In the genomic region with DNA sequence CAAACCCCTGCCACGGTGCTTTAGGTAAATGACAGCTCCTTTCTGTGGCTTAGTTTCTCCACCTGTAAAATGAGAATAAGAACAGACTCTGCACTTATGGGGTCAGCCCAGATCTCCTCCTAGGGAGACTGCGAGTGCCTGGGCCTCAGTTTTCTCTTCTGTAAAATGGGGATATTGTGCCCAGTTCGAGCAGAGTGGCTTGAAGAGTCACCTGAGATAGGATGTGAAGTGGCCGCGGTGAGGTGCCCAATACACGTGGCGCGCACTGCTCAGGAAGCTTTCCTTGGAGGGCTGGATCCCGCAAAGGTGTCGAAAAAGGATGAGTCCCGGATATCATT, we compare ENCODE assay signal across 7 cellular contexts. TPM values are rescaled to one million over a fixed set of nuclear protein-coding genes. Genes with fewer than 3 reads are reported as not detected.
A peak's percentile ranks its signal among the peaks of the same experiment; 100 is the strongest.
DNase-seq lines count a peak whose midpoint lies in the region; ATAC-seq lines count a peak whose summit lies in the region.

No MANE protein-coding gene starts in this region.

- H3K36me3 ChIP-seq in GM23248 (ENCODE audit: low read depth) (no peaks in the 10 kb centered on the region), iPS DF 6.9 (ENCODE audit: control insufficient read depth, insufficient read depth, low read length) (no peaks in the 10 kb centered on the region), skeletal muscle satellite cell (ENCODE audit: insufficient read depth, low read length) (no peaks in the 10 kb centered on the region)

- DNase-seq in GM23248 (no peak), T-cell (no peak), iPS DF 6.9 (ENCODE audit: low read depth, low spot score) (no peak), NCI-H1436 (lab: John Stamatoyannopoulos, UW) (no peak)

- POLR2A ChIA-PET in T-cell (lab: Charles Lee), result no interaction called here

- H3K27ac Mint-ChIP-seq in T-cell, result no peak overlapping the region

- no peaks in the 10 kb centered on the region for H4K20me1 ChIP-seq in GM23248 (ENCODE audit: insufficient read depth)

- H3K36me3 Mint-ChIP-seq in T-cell, result no peaks in the 10 kb centered on the region

- H3K9me3 ChIP-seq in GM23248 (ENCODE audit: low read depth) (no peaks in the 10 kb centered on the region), iPS DF 6.9 (ENCODE audit: control insufficient read depth, insufficient read depth, low read length) (no peaks in the 10 kb centered on the region), skeletal muscle satellite cell (replicated peaks; ENCODE audit: low read length) (no peaks in the 10 kb centered on the region)

- no peaks in the 10 kb centered on the region for H3F3A ChIP-seq in GM23248 (ENCODE audit: insufficient read depth)

- H3K27ac ChIP-seq in GM23248 (no peak overlapping the region), iPS DF 6.9 (ENCODE audit: low read length) (no peak overlapping the region)

- no peak overlapping the region for H3K4me2 ChIP-seq in GM23248 (ENCODE audit: unreplicated experiment)
- H3K4me2 ChIP-seq in skeletal muscle satellite cell (ENCODE audit: low read length), result peak overlapping the region; percentile 86

- H3K27me3 ChIP-seq in GM23248 (replicated peaks; ENCODE audit: insufficient read depth) (peaks cover 22% of the 10 kb centered on the region), iPS DF 6.9 (ENCODE audit: control insufficient read depth, insufficient read depth, low read length) (no peaks in the 10 kb centered on the region), skeletal muscle satellite cell (ENCODE audit: control insufficient read depth, insufficient read depth, low read length) (peaks cover 54% of the 10 kb centered on the region)

- no peaks in the 10 kb centered on the region for H3K79me2 ChIP-seq in GM23248 (ENCODE audit: insufficient read depth)

- no peaks in the 10 kb centered on the region for H3K4me1 ChIP-seq in GM23248 (ENCODE audit: insufficient read depth)
- peaks cover 6% of the 10 kb centered on the region for H3K4me1 ChIP-seq in iPS DF 6.9 (ENCODE audit: control insufficient read depth, insufficient read depth, low read length)
- no peaks in the 10 kb centered on the region for H3K4me1 ChIP-seq in skeletal muscle satellite cell (ENCODE audit: control insufficient read depth, insufficient read depth, low read length)

- in situ Hi-C loops in GM23248 (cut with MboI), result no loop called here

- 80% methylated on average over 11 of the region's 11 CpGs for WGBS in GM23248 (ENCODE audit: low coverage in 1 of 2, low lambda C conversion rate in 2 of 2, missing lambda C conversion rate in 2 of 2), 2 experiments
- WGBS in iPS DF 6.9 (ENCODE audit: insufficient coverage, insufficient read length), result no CpG with 5 or more reads among the region's 11 CpGs

- no peak overlapping the region for H2AFZ ChIP-seq in GM23248

- no peak for ATAC-seq in T-cell (replicated peaks in 1 of 4)
- no peak for ATAC-seq in HG02588 (IDR thresholded peaks at IDR 0.05; ENCODE audit: unreplicated experiment)
- ATAC-seq in esophagus mucosa, result no peak

- peaks cover 22 to 41% of the 10 kb centered on the region in 2 donors for H3K27me3 Mint-ChIP-seq in T-cell

- H3K9me2 ChIP-seq in GM23248 (ENCODE audit: insufficient read depth), result no peaks in the 10 kb centered on the region

- H3K9me3 Mint-ChIP-seq in T-cell, result no peaks in the 10 kb centered on the region

- CTCF ChIA-PET in T-cell (lab: Charles Lee), result interaction anchor here in 1 of 2 donors (0.6 kb wide), 1 partner anchor 36 kb away, joined by 3 read pairs; no protein-coding TSS in a partner anchor

- H3K4me3 Mint-ChIP-seq in T-cell, result peak overlapping the region; percentile 22 to 53 (median 42)

- H3K9ac ChIP-seq in GM23248, result no peak overlapping the region
- no peak overlapping the region for H3K9ac ChIP-seq in skeletal muscle satellite cell (ENCODE audit: low read depth, low read length)

- H3K4me3 ChIP-seq in GM23248 (peak overlapping the region; percentile 44; the same call in 1 of the 2 replicates), iPS DF 6.9 (ENCODE audit: low read length) (peak overlapping the region; percentile 55), skeletal muscle satellite cell (ENCODE audit: low read length) (peak overlapping the region; percentile 61)

- peaks cover 18 to 28% (median 26%) of the 10 kb centered on the region in 3 donors for H3K4me1 Mint-ChIP-seq in T-cell

RNA-seq across cellular contexts. Expression of gene EMID1, which starts 0.5 kb away (rescaled TPM):
- total RNA-seq in GM23248 (2014; rRNA removed; shearing (Covaris generic)), result not detected in 2 replicates
- polyA plus RNA-seq in GM23248 (2016; fragmentation: Nextera tagmentation; extraction: Ambion mirVana), result not detected in 2 replicates
- total RNA-seq in T-cell, result 1 to 10 TPM in 1 of 5 donors, under 1 TPM in 4; 0.32 to 1.5 (median 0.76) TPM
- total RNA-seq in skeletal muscle satellite cell (2012; rRNA removed), result 0.87 TPM in 1 of 2 replicates, not detected in the other
- 0.84 TPM for total RNA-seq in esophagus mucosa
